8 cellular contexts compared by ENCODE assay signal in the genomic region with DNA sequence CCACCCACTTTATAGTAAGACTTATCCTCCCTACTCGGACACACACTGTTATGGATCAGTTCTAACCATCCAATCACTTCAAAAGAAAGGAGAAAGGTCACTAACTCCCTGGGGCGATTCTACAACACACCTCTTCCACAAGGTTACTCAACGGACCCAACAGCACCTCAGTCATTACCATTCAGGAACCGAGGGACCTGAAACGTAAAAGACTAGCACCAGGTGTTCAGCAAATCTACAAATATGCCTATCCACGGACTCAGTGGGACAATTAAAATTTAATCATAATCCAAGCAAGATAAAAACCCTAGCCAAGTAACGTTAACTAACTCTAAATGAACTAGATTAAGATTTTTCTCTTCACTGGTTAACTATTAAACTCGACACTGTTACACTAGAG.
A peak's percentile ranks its signal among the peaks of the same experiment; 100 is the strongest.
DNase-seq lines count a peak whose midpoint lies in the region; ATAC-seq and TF ChIP-seq lines count a peak whose summit lies in the region.

No MANE protein-coding gene starts in this region.

- peak overlapping the region; percentile 95 for H3K9ac ChIP-seq in muscle layer of colon (ENCODE audit: low read length)

- no peaks in the 10 kb centered on the region for H3K9me3 ChIP-seq in muscle layer of colon (ENCODE audit: low read length)

- H3K27me3 Mint-ChIP-seq in central memory CD8-positive, alpha-beta T cell = no peaks in the 10 kb centered on the region

- in situ Hi-C loops in KBM-7 (cut with MboI; ENCODE audit: low pct_unique_long_range_greater_than_20kb, low sequenced_read_pairs) = no loop called here

- H3K4me3 ChIP-seq in AG04449 (ENCODE audit: low read depth, low read length) (peak overlapping the region; percentile 94), muscle layer of colon (ENCODE audit: low read depth in 1 of 2, low read length in 2 of 2) (peak overlapping the region; percentile 66 to 94)

- H3K4me1 ChIP-seq in muscle layer of colon (ENCODE audit: insufficient read depth, low read length) = peaks cover 40% of the 10 kb centered on the region

- no peaks in the 10 kb centered on the region for H3K9me3 Mint-ChIP-seq in central memory CD8-positive, alpha-beta T cell

- no peaks in the 10 kb centered on the region for H3K27me3 ChIP-seq in muscle layer of colon (ENCODE audit: control insufficient read depth in 1 of 2, insufficient read depth in 2 of 2, low read length in 2 of 2)

- peak overlapping the region; percentile 96 for H3K27ac Mint-ChIP-seq in central memory CD8-positive, alpha-beta T cell (ENCODE audit: low read depth)

- H3K36me3 Mint-ChIP-seq in central memory CD8-positive, alpha-beta T cell (ENCODE audit: insufficient read depth) = peaks cover 73% of the 10 kb centered on the region

- peak overlapping the region; percentile 90 for H3K27ac ChIP-seq in muscle layer of colon (ENCODE audit: low read depth, low read length)

- POLR2A ChIA-PET in AG04449 (lab: Yijun Ruan, JAX) = interaction anchor here (2.5 kb wide), 1 partner anchor 20 kb away, joined by 15 read pairs; no protein-coding TSS in a partner anchor

- CTCF ChIA-PET in AG04449 (lab: Yijun Ruan, JAX) = interaction anchor here (1.7 kb wide), 1 partner anchor 61 kb away, joined by 5 read pairs; no protein-coding TSS in a partner anchor

- DNase-seq in AG04449 (ENCODE audit: low read depth, low spot score) = no peak
- peak; percentile 5 for DNase-seq in KBM-7
- no peak for DNase-seq in central memory CD8-positive, alpha-beta T cell (ENCODE audit: low spot score in 2 of 2)
- no peak for DNase-seq in SW 1271 (lab: John Stamatoyannopoulos, UW)
- DNase-seq in stimulated activated CD4-positive, alpha-beta T cell treated with anti-CD3 and anti-CD28 coated beads, Interleukin-2, amount 100 ng/mL, for 48 hours = no peak

- TF ChIP-seq CTCF in AG04449 (IDR thresholded peaks at IDR 0.05; ENCODE audit: insufficient read depth, low read length, missing control alignments) = no peak

- H3K36me3 ChIP-seq in muscle layer of colon (ENCODE audit: insufficient read depth, low read length) = peaks cover 37% of the 10 kb centered on the region

- peak overlapping the region; percentile 97 for H3K4me3 Mint-ChIP-seq in central memory CD8-positive, alpha-beta T cell

- no peak for ATAC-seq in central memory CD8-positive, alpha-beta T cell (replicated peaks; ENCODE audit: extremely low read depth, poor library complexity, severe bottlenecking)
- ATAC-seq in HG02610 (IDR thresholded peaks at IDR 0.05; ENCODE audit: unreplicated experiment) (no peak), GM18907 (IDR thresholded peaks at IDR 0.05; ENCODE audit: unreplicated experiment) (no peak)

- peaks cover 43% of the 10 kb centered on the region for H3K4me1 Mint-ChIP-seq in central memory CD8-positive, alpha-beta T cell
